Comparison of ENCODE assay signal across 19 cellular contexts in genomic region chr5:64807505-64807904, GRCh38. TPM values are rescaled to one million over a fixed set of nuclear protein-coding genes. Genes with fewer than 3 reads are reported as not detected.
DNase-seq lines count a peak whose midpoint lies in the region; ATAC-seq and TF ChIP-seq lines count a peak whose summit lies in the region.
"Had no signal": no experiment of that assay in that cellular context is flagged by ENCODE, and none has a peak within 500 bp of the region (broad histone marks: within the 10 kb centered on the region; RNA-seq: fewer than 3 reads in every experiment).

No MANE protein-coding gene starts in this region.

- no peaks in the 10 kb centered on the region for H3K4me1 ChIP-seq in mucosa of descending colon (ENCODE audit: low read depth)
- H3K4me1 ChIP-seq: colonic mucosa, right atrium auricular region, SJCRH30 had no signal

- no peak overlapping the region for H3K4me3 Mint-ChIP-seq in natural killer cell treated with Interleukin-12 subunit alpha and Interleukin-12 subunit beta and Interleukin-15 and Interleukin-18, amount 100 ng/mL, for 72 hours
- H3K4me3 Mint-ChIP-seq: CD4-positive, CD25-positive, alpha-beta regulatory T cell; stimulated activated naive B cell treated with anti-CD40 and anti-IgM and Interleukin-4, amounts not matched to agents 10 μg/mL and 1 μg/mL and 100 μg/mL, for 72 hours had no signal

- H3K27ac Mint-ChIP-seq in natural killer cell treated with Interleukin-12 subunit alpha and Interleukin-12 subunit beta and Interleukin-15 and Interleukin-18, amount 100 ng/mL, for 72 hours: no peak overlapping the region
- H3K27ac Mint-ChIP-seq: CD4-positive, CD25-positive, alpha-beta regulatory T cell had no signal

- H3K36me3 Mint-ChIP-seq in natural killer cell treated with Interleukin-12 subunit alpha and Interleukin-12 subunit beta and Interleukin-15 and Interleukin-18, amount 100 ng/mL, for 72 hours: peaks cover 10% of the 10 kb centered on the region

- no peaks in the 10 kb centered on the region for H3K9me3 ChIP-seq in mucosa of descending colon
- H3K9me3 ChIP-seq: colonic mucosa, right atrium auricular region, SJCRH30 had no signal

- H3K4me1 Mint-ChIP-seq in natural killer cell treated with Interleukin-12 subunit alpha and Interleukin-12 subunit beta and Interleukin-15 and Interleukin-18, amount 100 ng/mL, for 72 hours (ENCODE audit: low read depth in 2 of 2): no peaks in the 10 kb centered on the region
- H3K4me1 Mint-ChIP-seq: stimulated activated naive B cell treated with anti-CD40 and anti-IgM and Interleukin-4, amounts not matched to agents 10 μg/mL and 1 μg/mL and 100 μg/mL, for 72 hours had no signal

- no peaks in the 10 kb centered on the region for H3K36me3 ChIP-seq in mucosa of descending colon (ENCODE audit: low read depth)
- H3K36me3 ChIP-seq: colonic mucosa, right atrium auricular region had no signal

- H3K9me3 Mint-ChIP-seq in natural killer cell treated with Interleukin-12 subunit alpha and Interleukin-12 subunit beta and Interleukin-15 and Interleukin-18, amount 100 ng/mL, for 72 hours: no peaks in the 10 kb centered on the region
- H3K9me3 Mint-ChIP-seq: CD4-positive, CD25-positive, alpha-beta regulatory T cell; stimulated activated naive B cell treated with anti-CD40 and anti-IgM and Interleukin-4, amounts not matched to agents 10 μg/mL and 1 μg/mL and 100 μg/mL, for 72 hours had no signal

- intact Hi-C loops in mucosa of descending colon (cut with DNase I, micrococcal nuclease): no loop called here

- H3K27me3 Mint-ChIP-seq in natural killer cell treated with Interleukin-12 subunit alpha and Interleukin-12 subunit beta and Interleukin-15 and Interleukin-18, amount 100 ng/mL, for 72 hours: no peaks in the 10 kb centered on the region
- H3K27me3 Mint-ChIP-seq: CD4-positive, CD25-positive, alpha-beta regulatory T cell; stimulated activated naive B cell treated with anti-CD40 and anti-IgM and Interleukin-4, amounts not matched to agents 10 μg/mL and 1 μg/mL and 100 μg/mL, for 72 hours had no signal

- ATAC-seq in mucosa of descending colon: peak; percentile 87
- no peak for ATAC-seq in GM18909 (IDR thresholded peaks at IDR 0.05; ENCODE audit: poor library complexity, unreplicated experiment)
- no peak for ATAC-seq in natural killer cell treated with Interleukin-12 subunit alpha and Interleukin-12 subunit beta and Interleukin-15 and Interleukin-18, amount 100 ng/mL, for 72 hours
- ATAC-seq: stimulated activated naive B cell treated with anti-CD40 and anti-IgM and Interleukin-4, amounts not matched to agents 10 μg/mL and 1 μg/mL and 100 μg/mL, for 72 hours had no signal

- TF ChIP-seq CTCF in epithelial cell of esophagus (IDR thresholded peaks at IDR 0.05; ENCODE audit: insufficient read depth, low read depth, low read length, missing control alignments) (no peak), mucosa of descending colon (IDR thresholded peaks at IDR 0.05) (no peak)

- peak; percentile 92 for DNase-seq in DMS53 (lab: John Stamatoyannopoulos, UW)
- peak; percentile 32 for DNase-seq in M059J (ENCODE audit: low read depth)
- peak; percentile 68 for DNase-seq in epithelial cell of esophagus (ENCODE audit: low read depth)
- DNase-seq in mucosa of descending colon: peak in 1 of 3 donors; percentile 23
- no peak for DNase-seq in dedifferentiated amniotic fluid mesenchymal stem cell (ENCODE audit: extremely low spot score)
- DNase-seq in natural killer cell treated with Interleukin-12 subunit alpha and Interleukin-12 subunit beta and Interleukin-15 and Interleukin-18, amount 100 ng/mL, for 72 hours (ENCODE audit: low spot score): no peak
- no peak for DNase-seq in SIG-M5 (lab: John Stamatoyannopoulos, UW)
- DNase-seq: activated naive CD4-positive, alpha-beta T cell treated with Interleukin-2 at 50 U/mL for 16 hours; CD4-positive, CD25-positive, alpha-beta regulatory T cell; colonic mucosa; EL; NCI-H1436; NCI-H2171 treated with DMSO at 0.1 percent for 48 hours; occipital lobe; SJCRH30; stimulated activated naive B cell treated with anti-CD40 and anti-IgM and Interleukin-4, amounts not matched to agents 10 μg/mL and 1 μg/mL and 100 μg/mL, for 72 hours; T-helper 2 cell had no signal

- no peak overlapping the region for H3K4me3 ChIP-seq in epithelial cell of esophagus (ENCODE audit: low read length)
- H3K4me3 ChIP-seq in mucosa of descending colon: no peak overlapping the region
- H3K4me3 ChIP-seq: colonic mucosa, right atrium auricular region, SJCRH30 had no signal

RNA-seq across cellular contexts. Expression of gene CWC27, which starts 38.8 kb away (rescaled TPM):
- 8.7 and 10.6 TPM in 2 replicates for total RNA-seq in M059J (2014; rRNA removed; shearing (Covaris generic))
- 10 to 100 TPM; 15.1 to 21.7 (median 15.2) TPM for total RNA-seq in mucosa of descending colon
- total RNA-seq in natural killer cell treated with Interleukin-12 subunit alpha and Interleukin-12 subunit beta and Interleukin-15 and Interleukin-18, amount 100 ng/mL, for 72 hours: 10 to 100 TPM; 29.1 to 32.6 TPM

RNA-seq across cellular contexts. Expression of gene SREK1IP1, which starts 39.0 kb away (rescaled TPM):
- total RNA-seq in M059J (2014; rRNA removed; shearing (Covaris generic)): 4.1 and 7.6 TPM in 2 replicates
- 10 to 100 TPM; 15.2 to 24.1 (median 21.7) TPM for total RNA-seq in mucosa of descending colon
- 10 to 100 TPM; 19.9 to 20.1 TPM for total RNA-seq in natural killer cell treated with Interleukin-12 subunit alpha and Interleukin-12 subunit beta and Interleukin-15 and Interleukin-18, amount 100 ng/mL, for 72 hours

Comparison
In these comparisons a context has a peak if more than half of its experiments do, and no peak if none do; other contexts are left out.
1. DNase-seq: peak in DMS53 (single experiment), M059J (single experiment) and epithelial cell of esophagus (single experiment); none in dedifferentiated amniotic fluid mesenchymal stem cell (single experiment), natural killer cell treated with Interleukin-12 subunit alpha and Interleukin-12 subunit beta and Interleukin-15 and Interleukin-18, amount 100 ng/mL, for 72 hours (single experiment) and SIG-M5 (single experiment).